In genomic region chr18:44729631-44730101, GRCh38 we compare ENCODE assay signal across 8 cellular contexts. TPM values are rescaled to one million over a fixed set of nuclear protein-coding genes. Genes with fewer than 3 reads are reported as not detected.
DNase-seq lines count a peak whose midpoint lies in the region; ATAC-seq and TF ChIP-seq lines count a peak whose summit lies in the region.

No MANE protein-coding gene starts in this region.

- ATAC-seq in HG03060 (IDR thresholded peaks at IDR 0.05; ENCODE audit: low read depth, unreplicated experiment) = peak; percentile 32
- no peak for ATAC-seq in GM21367 (IDR thresholded peaks at IDR 0.05; ENCODE audit: unreplicated experiment)
- no peak for ATAC-seq in HG03025 (IDR thresholded peaks at IDR 0.05; ENCODE audit: low FRiP score, unreplicated experiment)

- no peak overlapping the region for H3K23ac ChIP-seq in trophoblast cell (ENCODE audit: low read length)

- peak overlapping the region; percentile 42 for H2BK5ac ChIP-seq in trophoblast cell (ENCODE audit: low read depth, low read length, poor library complexity)

- H3K27ac Mint-ChIP-seq in CD8-positive, alpha-beta memory T cell = peak overlapping the region in 7 of 8 donors; percentile 0 to 93 (median 46)

- no peaks in the 10 kb centered on the region for H3K9me3 ChIP-seq in CD8-positive, alpha-beta memory T cell (ENCODE audit: low read length)
- H3K9me3 ChIP-seq in trophoblast cell (ENCODE audit: insufficient read depth, low read depth, low read length) = no peaks in the 10 kb centered on the region
- H3K9me3 ChIP-seq in tibial artery = no peaks in the 10 kb centered on the region

- intact Hi-C loops in tibial artery (cut with DNase I; ENCODE audit: low total_unique reads) = no loop called here

- H3K36me3 ChIP-seq in CD8-positive, alpha-beta memory T cell (ENCODE audit: insufficient read depth, low read length) = no peaks in the 10 kb centered on the region
- no peaks in the 10 kb centered on the region for H3K36me3 ChIP-seq in trophoblast cell (ENCODE audit: control insufficient read depth in 1 of 2, insufficient read depth in 2 of 2, low read length in 2 of 2)
- no peaks in the 10 kb centered on the region for H3K36me3 ChIP-seq in tibial artery

- H3K9me3 Mint-ChIP-seq in CD8-positive, alpha-beta memory T cell = no peaks in the 10 kb centered on the region

- no peak overlapping the region for H2AFZ ChIP-seq in trophoblast cell (ENCODE audit: insufficient read depth, low read length, poor library complexity)

- no peak overlapping the region for H3K14ac ChIP-seq in trophoblast cell (ENCODE audit: low read length)

- DNase-seq in CD8-positive, alpha-beta memory T cell = peak in 4 of 5 donors; percentile 22 to 72 (median 52)
- DNase-seq in activated gamma-delta T cell treated with anti-CD3 and anti-CD28 coated beads, Interleukin-2, amount 50 U/mL, for 16 hours (ENCODE audit: low read depth) = peak; percentile 31
- DNase-seq in trophoblast cell = peak; percentile 89 to 93
- no peak for DNase-seq in DMS153 (lab: John Stamatoyannopoulos, UW)
- DNase-seq in tibial artery = no peak

- no peak overlapping the region for H2AK5ac ChIP-seq in trophoblast cell (ENCODE audit: low read length)

- no peaks in the 10 kb centered on the region for H3K36me3 Mint-ChIP-seq in CD8-positive, alpha-beta memory T cell

- no peak overlapping the region for H3K4me3 ChIP-seq in CD8-positive, alpha-beta memory T cell (ENCODE audit: low read length)
- no peak overlapping the region for H3K4me3 ChIP-seq in trophoblast cell (ENCODE audit: low read depth, low read length)
- no peak overlapping the region for H3K4me3 ChIP-seq in tibial artery

- no peak overlapping the region for H2BK120ac ChIP-seq in trophoblast cell (ENCODE audit: insufficient read depth, low read length, poor library complexity)

- H3K18ac ChIP-seq in trophoblast cell (ENCODE audit: low read length) = no peak overlapping the region

- H3K27ac ChIP-seq in CD8-positive, alpha-beta memory T cell (ENCODE audit: low read depth, low read length) = no peak overlapping the region
- H3K27ac ChIP-seq in trophoblast cell (ENCODE audit: low read depth, low read length) = peak overlapping the region; percentile 66
- H3K27ac ChIP-seq in tibial artery = no peak overlapping the region

- H3K4ac ChIP-seq in trophoblast cell (ENCODE audit: low read depth, low read length) = no peak overlapping the region

- TF ChIP-seq CTCF in tibial artery (IDR thresholded peaks at IDR 0.05) = no peak

- H3K4me1 Mint-ChIP-seq in CD8-positive, alpha-beta memory T cell = peaks cover 76 to 95% (median 90%) of the 10 kb centered on the region in 3 donors

- H3K4me1 ChIP-seq in CD8-positive, alpha-beta memory T cell (ENCODE audit: insufficient read depth, low read length) = peaks cover 71% of the 10 kb centered on the region
- H3K4me1 ChIP-seq in trophoblast cell (ENCODE audit: control insufficient read depth in 1 of 2, insufficient read depth in 2 of 2, low read length in 2 of 2) (peaks cover 29 to 47% of the 10 kb centered on the region in 2 experiments), tibial artery (peaks cover 0 to 75% (median 27%) of the 10 kb centered on the region in 4 donors)

- H4K91ac ChIP-seq in trophoblast cell (ENCODE audit: low read depth, low read length) = no peak overlapping the region

- WGBS in trophoblast cell (ENCODE audit: extremely low coverage, insufficient coverage, insufficient read length) = no CpG with 5 or more reads among the region's 5 CpGs

- H3K27me3 Mint-ChIP-seq in CD8-positive, alpha-beta memory T cell = peaks cover 0 to 2% of the 10 kb centered on the region in 2 donors

- no peak overlapping the region for H2BK12ac ChIP-seq in trophoblast cell (ENCODE audit: low read length)

- H3K79me2 ChIP-seq in trophoblast cell (ENCODE audit: control insufficient read depth, insufficient read depth, low read length, poor library complexity) = peaks cover 9% of the 10 kb centered on the region

- no peak overlapping the region for H3K9ac ChIP-seq in trophoblast cell (ENCODE audit: low read length)

- CTCF ChIA-PET in CD8-positive, alpha-beta memory T cell (lab: Charles Lee) = interaction anchor here (0.7 kb wide), 1 partner anchor 12 kb away, joined by 4 read pairs; no protein-coding TSS in a partner anchor

- H3K79me1 ChIP-seq in trophoblast cell (ENCODE audit: low read length) = peaks cover 22% of the 10 kb centered on the region

- no peaks in the 10 kb centered on the region for H3K27me3 ChIP-seq in CD8-positive, alpha-beta memory T cell (ENCODE audit: insufficient read depth, low read length, poor library complexity, severe bottlenecking)
- H3K27me3 ChIP-seq in trophoblast cell (ENCODE audit: insufficient read depth, low read length) (no peaks in the 10 kb centered on the region), tibial artery (no peaks in the 10 kb centered on the region)

- H3K4me3 Mint-ChIP-seq in CD8-positive, alpha-beta memory T cell = peak overlapping the region in 6 of 7 donors; percentile 9 to 51 (median 37)

- POLR2A ChIA-PET in CD8-positive, alpha-beta memory T cell (lab: Charles Lee) = no interaction called here

- H3K4me2 ChIP-seq in trophoblast cell (ENCODE audit: low read length) = no peak overlapping the region

- H4K8ac ChIP-seq in trophoblast cell (ENCODE audit: low read depth, low read length) = no peak overlapping the region

- no peak overlapping the region for H4K12ac ChIP-seq in trophoblast cell (ENCODE audit: low read depth, low read length)

RNA-seq across cellular contexts. Expression of gene SETBP1, which starts 49.0 kb away (rescaled TPM):
- 10 to 100 TPM; 13.9 to 14.1 TPM for total RNA-seq in CD8-positive, alpha-beta memory T cell
- polyA plus RNA-seq in CD8-positive, alpha-beta memory T cell = 0.22 TPM
- 6.5 and 7.2 TPM in 2 replicates for polyA plus RNA-seq in trophoblast cell (2013)

Comparison
In these comparisons a context has a peak if more than half of its experiments do, and no peak if none do; other contexts are left out.
1. DNase-seq: peak in CD8-positive, alpha-beta memory T cell (4 of 5), activated gamma-delta T cell treated with anti-CD3 and anti-CD28 coated beads, Interleukin-2, amount 50 U/mL, for 16 hours (single experiment) and trophoblast cell (2 of 2); none in DMS153 (single experiment) and tibial artery (0 of 2).